2 cellular contexts compared by ENCODE assay signal in genomic region chr19:45391346-45391745, GRCh38.
TF ChIP-seq lines count a peak whose summit lies in the region.

No MANE protein-coding gene starts in this region.

TF ChIP-seq in IMR-90, 13 proteins besides CTCF, POLR2A, EP300 and RAD21:
- TF ChIP-seq RFX5 (IDR thresholded peaks at IDR 0.05; ENCODE audit: low read depth, low read length) (no peak), RCOR1 (IDR thresholded peaks at IDR 0.05; ENCODE audit: insufficient replicate concordance, low read length) (no peak)
TF ChIP-seq in IMR-90: peak in this region for 0.

TF ChIP-seq in SK-N-SH treated with all-trans-retinoic acid at 6 μM for 48 hours, 23 proteins besides CTCF, POLR2A, EP300 and RAD21:
- TF ChIP-seq ESRRG (CRISPR knock-in tag; IDR thresholded peaks at IDR 0.05): no peak
- no peak for TF ChIP-seq OSR1 (CRISPR knock-in tag; IDR thresholded peaks at IDR 0.05)
- no peak for TF ChIP-seq CSDC2 (CRISPR knock-in tag; IDR thresholded peaks at IDR 0.05)
- TF ChIP-seq ISL1 (CRISPR knock-in tag; IDR thresholded peaks at IDR 0.05): no peak
- TF ChIP-seq ZC3H10 (CRISPR knock-in tag; IDR thresholded peaks at IDR 0.05): no peak
- no peak for TF ChIP-seq PPARA (CRISPR knock-in tag; IDR thresholded peaks at IDR 0.05; ENCODE audit: borderline replicate concordance)
- TF ChIP-seq SNAI2 (CRISPR knock-in tag; IDR thresholded peaks at IDR 0.05): no peak
- TF ChIP-seq ZNF565 (CRISPR knock-in tag; conservative IDR thresholded peaks at IDR 0.05; ENCODE audit: low read depth): no peak
- TF ChIP-seq ZNF70 (CRISPR knock-in tag; IDR thresholded peaks at IDR 0.05): no peak
- TF ChIP-seq BACH2 (CRISPR knock-in tag; IDR thresholded peaks at IDR 0.05; ENCODE audit: borderline replicate concordance): no peak
- no peak for TF ChIP-seq RARB (CRISPR knock-in tag; IDR thresholded peaks at IDR 0.05)
- no peak for TF ChIP-seq TSHZ2 (CRISPR knock-in tag; IDR thresholded peaks at IDR 0.05)
- TF ChIP-seq ZFP3 (CRISPR knock-in tag; IDR thresholded peaks at IDR 0.05): no peak
